Comparison of ENCODE assay signal across 8 cellular contexts in genomic region chr19:17334414-17335409, GRCh38. TPM values are rescaled to one million over a fixed set of nuclear protein-coding genes. Genes with fewer than 3 reads are reported as not detected.
DNase-seq lines count a peak whose midpoint lies in the region; ATAC-seq and TF ChIP-seq lines count a peak whose summit lies in the region.

TSS of gene ANO8 (minus strand) at chr19:17334855. CDS start at chr19:17334670, 185 bp downstream.

- H3K36me3 Mint-ChIP-seq in activated T-cell treated with anti-CD3 and anti-CD28 coated beads, Interleukin-2, amount 50 U/mL, for 4 hours (ENCODE audit: insufficient read depth) = no peaks in the 10 kb centered on the region

- H3K9me3 Mint-ChIP-seq in activated T-cell treated with anti-CD3 and anti-CD28 coated beads, Interleukin-2, amount 50 U/mL, for 4 hours = no peaks in the 10 kb centered on the region

- peak; percentile 36 for ATAC-seq in GM19467 (IDR thresholded peaks at IDR 0.05; ENCODE audit: unreplicated experiment)
- peak; percentile 76 for ATAC-seq in Panc1
- ATAC-seq in activated T-cell treated with anti-CD3 and anti-CD28 coated beads, Interleukin-2, amount 50 U/mL, for 4 hours = peak; percentile 61 to 62

- DNase-seq in Panc1 (ENCODE audit: low read depth, low spot score) (peak; percentile 90), esophagus muscularis mucosa (ENCODE audit: extremely low spot score) (peak; percentile 98)
- DNase-seq in activated T-cell treated with anti-CD3 and anti-CD28 coated beads, Interleukin-2, amount 50 U/mL, for 4 hours = peak; percentile 93
- DNase-seq in stimulated activated CD8-positive, alpha-beta memory T cell treated with anti-CD3 and anti-CD28 coated beads, Interleukin-7, amount 100 ng/mL, for 1 hour (ENCODE audit: low read depth in 2 of 2) = peak; percentile 88 to 92

- H3K4me3 Mint-ChIP-seq in activated T-cell treated with anti-CD3 and anti-CD28 coated beads, Interleukin-2, amount 50 U/mL, for 4 hours = peak within 1 kb of the TSS; percentile 82

- in situ Hi-C loops in Panc1 (cut with HindIII; ENCODE audit: low pct_unique_long_range_greater_than_20kb, low sequenced_read_pairs) = no loop called here

- H3K27ac ChIP-seq in BLaER1 = peak within 1 kb of the TSS; percentile 86
- peak within 1 kb of the TSS; percentile 55 for H3K27ac ChIP-seq in KOPT-K1 (ENCODE audit: low read depth, low read length, poor library complexity, severe bottlenecking)
- peak within 1 kb of the TSS; percentile 98 for H3K27ac ChIP-seq in Panc1 (ENCODE audit: low read length)
- peak within 1 kb of the TSS; percentile 68 to 98 (median 74) for H3K27ac ChIP-seq in esophagus muscularis mucosa (replicated peaks in 1 of 4)
- H3K27ac ChIP-seq in muscle layer of duodenum (ENCODE audit: low read length) = no peak within 1 kb of the TSS

- H3K36me3 ChIP-seq in BLaER1 (peaks cover 29% of the 10 kb centered on the region), KOPT-K1 (ENCODE audit: insufficient read depth, low read length) (0 out of 2 replicates have a peak, but pooled peaks cover 4% of the 10 kb centered on the region), Panc1 (ENCODE audit: control insufficient read depth, insufficient read depth, low read length) (peaks cover 7% of the 10 kb centered on the region; the same call in 1 of the 2 replicates), esophagus muscularis mucosa (peaks cover 0 to 30% (median 13%) of the 10 kb centered on the region in 4 donors), muscle layer of duodenum (ENCODE audit: control insufficient read depth in 1 of 2, insufficient read depth in 2 of 2, low read length in 2 of 2) (peaks cover 0 to 11% of the 10 kb centered on the region in 2 donors)

- peaks cover 8% of the 10 kb centered on the region; the same call in 1 of the 2 replicates for H4K20me1 ChIP-seq in BLaER1

- BruUV-seq in Panc1 (replicated peaks; lab: Mats Ljungman, UMichigan) = no TSS peak

- intact Hi-C loops in Panc1 (cut with micrococcal nuclease; ENCODE audit: unreplicated experiment) = no loop called here
- intact Hi-C loops in esophagus muscularis mucosa (cut with DNase I) = no loop called here

- 1% methylated on average over 55 of the region's 86 CpGs for WGBS in esophagus muscularis mucosa

- TF ChIP-seq CTCF in Panc1 (IDR thresholded peaks at IDR 0.05) = no peak
- peak in 1 of 3 experiments; percentile 26 for TF ChIP-seq CTCF in esophagus muscularis mucosa (IDR thresholded peaks at IDR 0.05)

- H3K9ac ChIP-seq in BLaER1 = peak within 1 kb of the TSS; percentile 87

- H3K4me1 ChIP-seq in BLaER1 (peaks cover 55% of the 10 kb centered on the region), Panc1 (ENCODE audit: control insufficient read depth, insufficient read depth, low read length) (peaks cover 12% of the 10 kb centered on the region), esophagus muscularis mucosa (peaks cover 31 to 52% (median 47%) of the 10 kb centered on the region in 4 donors), muscle layer of duodenum (ENCODE audit: control insufficient read depth in 1 of 2, insufficient read depth in 2 of 2, low read length in 2 of 2) (peaks cover 4 to 27% of the 10 kb centered on the region in 2 donors)

- H3K27me3 ChIP-seq in BLaER1 (peaks cover 12% of the 10 kb centered on the region; the same call in 1 of the 2 replicates), Panc1 (ENCODE audit: control insufficient read depth, insufficient read depth, low read length) (no peaks in the 10 kb centered on the region), esophagus muscularis mucosa (peaks cover 0 to 27% (median 0%) of the 10 kb centered on the region in 4 donors), muscle layer of duodenum (ENCODE audit: low read depth, low read length) (peaks cover 11% of the 10 kb centered on the region)

- TF ChIP-seq EP300 in esophagus muscularis mucosa (IDR thresholded peaks at IDR 0.05) = no peak

- peaks cover 39% of the 10 kb centered on the region for H3K4me1 Mint-ChIP-seq in activated T-cell treated with anti-CD3 and anti-CD28 coated beads, Interleukin-2, amount 50 U/mL, for 4 hours (ENCODE audit: low read depth)

- H3K4me3 ChIP-seq in BLaER1 = peak within 1 kb of the TSS; percentile 91
- H3K4me3 ChIP-seq in Panc1 (ENCODE audit: low read depth in 2 of 2, low read length in 2 of 2) = peak within 1 kb of the TSS; percentile 65 to 67
- H3K4me3 ChIP-seq in esophagus muscularis mucosa = peak within 1 kb of the TSS; percentile 67 to 83 (median 75)
- H3K4me3 ChIP-seq in muscle layer of duodenum (ENCODE audit: low read depth in 1 of 2, low read length in 2 of 2) = peak within 1 kb of the TSS; percentile 60 to 82

- POLR2A ChIA-PET in Panc1 (lab: Charles Lee) = no interaction called here

- H3K4me2 ChIP-seq in BLaER1 = peak within 1 kb of the TSS; percentile 94

- H3K9me3 ChIP-seq in BLaER1 (peaks cover 4% of the 10 kb centered on the region; the same call in 1 of the 2 replicates), KOPT-K1 (ENCODE audit: insufficient read depth, low read length, poor library complexity, severe bottlenecking) (no peaks in the 10 kb centered on the region), Panc1 (ENCODE audit: control insufficient read depth, insufficient read depth, low read depth, low read length) (no peaks in the 10 kb centered on the region), esophagus muscularis mucosa (no peaks in the 10 kb centered on the region), muscle layer of duodenum (ENCODE audit: control insufficient read depth in 1 of 2, low read length in 2 of 2) (no peaks in the 10 kb centered on the region)

- no peak for TF ChIP-seq POLR2A in esophagus muscularis mucosa (IDR thresholded peaks at IDR 0.05; ENCODE audit: low read depth)

- CTCF ChIA-PET in Panc1 (lab: Charles Lee) = interaction anchor here (0.6 kb wide), 1 partner anchor 20 kb away, joined by 3 read pairs; no protein-coding TSS in a partner anchor

- H3K27me3 Mint-ChIP-seq in activated T-cell treated with anti-CD3 and anti-CD28 coated beads, Interleukin-2, amount 50 U/mL, for 4 hours (ENCODE audit: low read depth) = peaks cover 2% of the 10 kb centered on the region

RNA-seq across cellular contexts. Expression of gene ANO8, which starts in this region (rescaled TPM):
- total RNA-seq in Panc1 (2021; ENCODE audit: unreplicated experiment) = 13.5 TPM
- 15.2 TPM for polyA plus RNA-seq in Panc1 (2012; ENCODE audit: insufficient read length)
- 1 to 10 TPM; 2.8 to 3.0 (median 2.9) TPM for total RNA-seq in activated T-cell treated with anti-CD3 and anti-CD28 coated beads, Interleukin-2, amount 50 U/mL, for 4 hours
- total RNA-seq in esophagus muscularis mucosa = 1 to 10 TPM; 2.9 to 7.4 (median 4.0) TPM
